1 cellular context compared by ENCODE assay signal in the genomic region with DNA sequence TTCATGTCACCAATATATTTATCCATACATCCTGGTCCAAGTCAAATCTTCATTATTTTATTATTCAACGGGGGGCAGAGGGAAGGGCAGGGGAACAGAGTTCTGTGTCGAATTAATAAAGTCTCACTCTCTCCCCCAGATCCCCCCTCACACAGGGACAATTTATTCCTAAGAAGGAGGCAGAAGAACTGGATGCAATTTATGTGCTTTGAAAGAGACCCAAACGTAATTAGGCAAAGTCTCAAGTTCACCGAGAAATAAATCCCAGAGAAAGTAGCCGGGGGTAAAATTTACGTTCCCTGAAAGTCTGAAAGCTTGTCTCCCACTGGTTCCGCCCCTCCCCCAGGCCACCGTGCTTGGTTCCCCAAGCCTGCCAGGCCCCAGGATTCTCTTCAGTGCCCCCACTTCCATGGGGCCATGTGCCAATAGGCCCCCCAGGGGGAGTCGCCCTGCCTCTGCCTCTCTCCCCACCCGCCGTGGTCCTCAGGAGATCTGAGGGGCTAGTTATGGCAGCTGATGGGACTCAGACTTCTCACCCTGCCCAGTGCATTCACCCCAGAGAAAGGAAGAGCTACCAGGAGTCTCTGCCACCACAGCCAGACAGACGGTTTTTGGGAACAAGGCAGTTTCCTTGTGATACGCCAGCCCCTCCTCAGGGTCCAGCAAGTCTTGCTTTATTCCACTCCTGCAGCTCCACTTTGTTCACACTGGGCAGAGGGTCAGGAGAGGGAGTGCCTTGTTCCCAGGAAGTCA.
TF ChIP-seq lines count a peak whose summit lies in the region.

No MANE protein-coding gene starts in this region.

TF ChIP-seq in K562, 482 proteins besides CTCF, POLR2A, EP300 and RAD21 (continued from another document):
- TF ChIP-seq, protein P1, sequence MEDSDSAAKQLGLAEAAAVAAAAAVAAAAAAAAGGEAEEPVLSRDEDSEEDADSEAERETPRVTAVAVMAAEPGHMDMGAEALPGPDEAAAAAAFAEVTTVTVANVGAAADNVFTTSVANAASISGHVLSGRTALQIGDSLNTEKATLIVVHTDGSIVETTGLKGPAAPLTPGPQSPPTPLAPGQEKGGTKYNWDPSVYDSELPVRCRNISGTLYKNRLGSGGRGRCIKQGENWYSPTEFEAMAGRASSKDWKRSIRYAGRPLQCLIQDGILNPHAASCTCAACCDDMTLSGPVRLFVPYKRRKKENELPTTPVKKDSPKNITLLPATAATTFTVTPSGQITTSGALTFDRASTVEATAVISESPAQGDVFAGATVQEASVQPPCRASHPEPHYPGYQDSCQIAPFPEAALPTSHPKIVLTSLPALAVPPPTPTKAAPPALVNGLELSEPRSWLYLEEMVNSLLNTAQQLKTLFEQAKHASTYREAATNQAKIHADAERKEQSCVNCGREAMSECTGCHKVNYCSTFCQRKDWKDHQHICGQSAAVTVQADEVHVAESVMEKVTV (CRISPR knock-in tag; IDR thresholded peaks at IDR 0.05): no peak
- TF ChIP-seq, protein P2, sequence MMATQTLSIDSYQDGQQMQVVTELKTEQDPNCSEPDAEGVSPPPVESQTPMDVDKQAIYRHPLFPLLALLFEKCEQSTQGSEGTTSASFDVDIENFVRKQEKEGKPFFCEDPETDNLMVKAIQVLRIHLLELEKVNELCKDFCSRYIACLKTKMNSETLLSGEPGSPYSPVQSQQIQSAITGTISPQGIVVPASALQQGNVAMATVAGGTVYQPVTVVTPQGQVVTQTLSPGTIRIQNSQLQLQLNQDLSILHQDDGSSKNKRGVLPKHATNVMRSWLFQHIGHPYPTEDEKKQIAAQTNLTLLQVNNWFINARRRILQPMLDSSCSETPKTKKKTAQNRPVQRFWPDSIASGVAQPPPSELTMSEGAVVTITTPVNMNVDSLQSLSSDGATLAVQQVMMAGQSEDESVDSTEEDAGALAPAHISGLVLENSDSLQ (IDR thresholded peaks at IDR 0.05): no peak
- TF ChIP-seq, protein P3, sequence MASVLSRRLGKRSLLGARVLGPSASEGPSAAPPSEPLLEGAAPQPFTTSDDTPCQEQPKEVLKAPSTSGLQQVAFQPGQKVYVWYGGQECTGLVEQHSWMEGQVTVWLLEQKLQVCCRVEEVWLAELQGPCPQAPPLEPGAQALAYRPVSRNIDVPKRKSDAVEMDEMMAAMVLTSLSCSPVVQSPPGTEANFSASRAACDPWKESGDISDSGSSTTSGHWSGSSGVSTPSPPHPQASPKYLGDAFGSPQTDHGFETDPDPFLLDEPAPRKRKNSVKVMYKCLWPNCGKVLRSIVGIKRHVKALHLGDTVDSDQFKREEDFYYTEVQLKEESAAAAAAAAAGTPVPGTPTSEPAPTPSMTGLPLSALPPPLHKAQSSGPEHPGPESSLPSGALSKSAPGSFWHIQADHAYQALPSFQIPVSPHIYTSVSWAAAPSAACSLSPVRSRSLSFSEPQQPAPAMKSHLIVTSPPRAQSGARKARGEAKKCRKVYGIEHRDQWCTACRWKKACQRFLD (CRISPR knock-in tag; IDR thresholded peaks at IDR 0.05): no peak
- TF ChIP-seq, protein P4, sequence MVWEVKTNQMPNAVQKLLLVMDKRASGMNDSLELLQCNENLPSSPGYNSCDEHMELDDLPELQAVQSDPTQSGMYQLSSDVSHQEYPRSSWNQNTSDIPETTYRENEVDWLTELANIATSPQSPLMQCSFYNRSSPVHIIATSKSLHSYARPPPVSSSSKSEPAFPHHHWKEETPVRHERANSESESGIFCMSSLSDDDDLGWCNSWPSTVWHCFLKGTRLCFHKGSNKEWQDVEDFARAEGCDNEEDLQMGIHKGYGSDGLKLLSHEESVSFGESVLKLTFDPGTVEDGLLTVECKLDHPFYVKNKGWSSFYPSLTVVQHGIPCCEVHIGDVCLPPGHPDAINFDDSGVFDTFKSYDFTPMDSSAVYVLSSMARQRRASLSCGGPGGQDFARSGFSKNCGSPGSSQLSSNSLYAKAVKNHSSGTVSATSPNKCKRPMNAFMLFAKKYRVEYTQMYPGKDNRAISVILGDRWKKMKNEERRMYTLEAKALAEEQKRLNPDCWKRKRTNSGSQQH (CRISPR knock-in tag; IDR thresholded peaks at IDR 0.05): no peak
- no peak for TF ChIP-seq CHD4 (IDR thresholded peaks at IDR 0.05; ENCODE audit: insufficient read depth, insufficient replicate concordance, low read depth, low read length, poor library complexity, severe bottlenecking)
- TF ChIP-seq, protein P5, sequence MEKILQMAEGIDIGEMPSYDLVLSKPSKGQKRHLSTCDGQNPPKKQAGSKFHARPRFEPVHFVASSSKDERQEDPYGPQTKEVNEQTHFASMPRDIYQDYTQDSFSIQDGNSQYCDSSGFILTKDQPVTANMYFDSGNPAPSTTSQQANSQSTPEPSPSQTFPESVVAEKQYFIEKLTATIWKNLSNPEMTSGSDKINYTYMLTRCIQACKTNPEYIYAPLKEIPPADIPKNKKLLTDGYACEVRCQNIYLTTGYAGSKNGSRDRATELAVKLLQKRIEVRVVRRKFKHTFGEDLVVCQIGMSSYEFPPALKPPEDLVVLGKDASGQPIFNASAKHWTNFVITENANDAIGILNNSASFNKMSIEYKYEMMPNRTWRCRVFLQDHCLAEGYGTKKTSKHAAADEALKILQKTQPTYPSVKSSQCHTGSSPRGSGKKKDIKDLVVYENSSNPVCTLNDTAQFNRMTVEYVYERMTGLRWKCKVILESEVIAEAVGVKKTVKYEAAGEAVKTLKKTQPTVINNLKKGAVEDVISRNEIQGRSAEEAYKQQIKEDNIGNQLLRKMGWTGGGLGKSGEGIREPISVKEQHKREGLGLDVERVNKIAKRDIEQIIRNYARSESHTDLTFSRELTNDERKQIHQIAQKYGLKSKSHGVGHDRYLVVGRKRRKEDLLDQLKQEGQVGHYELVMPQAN (IDR thresholded peaks at IDR 0.05; ENCODE audit: borderline replicate concordance): no peak
- TF ChIP-seq YY1 (IDR thresholded peaks at IDR 0.05; ENCODE audit: borderline replicate concordance in 1 of 3, control insufficient read depth in 1 of 3, extremely low read depth in 1 of 3, insufficient read depth in 3 of 3, insufficient read length in 1 of 3, insufficient replicate concordance in 2 of 3, low read depth in 1 of 3, low read length in 2 of 3): no peak
- no peak for TF ChIP-seq CEBPB (tag; IDR thresholded peaks at IDR 0.05)
